Comparison of ENCODE assay signal across 9 cellular contexts in the genomic region with DNA sequence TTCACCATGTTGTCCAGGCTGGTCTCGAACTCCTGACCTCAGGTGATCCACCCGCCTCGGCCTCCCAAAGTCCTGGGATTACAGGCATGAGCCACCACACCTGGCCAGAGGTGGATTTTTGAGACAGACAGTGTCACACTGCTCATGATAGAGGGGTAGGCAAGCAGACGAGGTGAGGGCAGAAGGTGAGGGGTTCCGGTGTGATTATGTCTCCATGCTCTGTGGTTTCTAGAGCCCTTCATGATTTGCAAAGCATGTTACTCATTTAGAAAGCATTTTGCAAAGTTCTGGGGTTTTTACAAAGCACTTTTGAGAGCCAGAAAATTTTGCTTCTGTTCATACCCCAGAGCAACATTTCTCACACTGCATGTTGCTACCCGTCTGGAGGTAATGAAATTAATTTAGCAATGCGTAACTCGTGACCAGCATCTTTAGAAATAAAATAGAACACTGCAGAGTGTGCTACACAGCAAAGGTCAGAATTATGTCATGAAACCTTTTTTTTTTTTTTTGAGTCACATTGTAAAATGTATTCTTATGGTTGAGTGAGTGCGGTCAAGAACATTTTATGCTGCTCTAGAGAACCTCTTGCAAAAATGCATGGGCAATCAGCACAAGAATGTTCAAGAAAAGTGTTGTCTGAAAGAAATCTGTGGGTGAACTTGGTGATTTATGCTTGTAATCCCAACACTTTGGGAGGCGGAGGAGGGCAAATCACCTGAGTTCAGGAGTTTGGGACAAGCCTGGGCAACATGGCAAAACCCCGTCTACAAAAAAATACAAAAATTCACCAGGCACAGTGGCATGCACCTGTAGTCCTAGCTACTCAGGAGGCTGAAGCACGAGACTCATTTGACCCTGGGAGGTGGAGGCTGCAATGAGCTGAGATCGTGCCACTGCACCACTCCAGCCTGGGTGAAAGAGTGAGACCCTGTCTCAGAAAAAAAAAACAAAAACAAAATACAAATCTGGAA. TPM values are rescaled to one million over a fixed set of nuclear protein-coding genes. Genes with fewer than 3 reads are reported as not detected.
A peak's percentile ranks its signal among the peaks of the same experiment; 100 is the strongest.
DNase-seq lines count a peak whose midpoint lies in the region; ATAC-seq and TF ChIP-seq lines count a peak whose summit lies in the region.
"Had no signal": no experiment of that assay in that cellular context is flagged by ENCODE, and none has a peak within 500 bp of the region (broad histone marks: within the 10 kb centered on the region; RNA-seq: fewer than 3 reads in every experiment).

No MANE protein-coding gene starts in this region.

- H3K4me1 Mint-ChIP-seq in CD4-positive, alpha-beta memory T cell = peaks cover 23 to 63% (median 48%) of the 10 kb centered on the region in 4 donors

- peak overlapping the region in 6 of 7 donors; percentile 45 to 80 (median 65) for H3K27ac Mint-ChIP-seq in CD4-positive, alpha-beta memory T cell
- H3K27ac Mint-ChIP-seq: activated naive CD4-positive, alpha-beta T cell treated with anti-CD3 and anti-CD28 coated beads, Interleukin-2, amount 50 U/mL, for 24 hours had no signal

- H3K36me3 Mint-ChIP-seq in CD4-positive, alpha-beta memory T cell = no peaks in the 10 kb centered on the region
- H3K36me3 Mint-ChIP-seq: activated naive CD4-positive, alpha-beta T cell treated with anti-CD3 and anti-CD28 coated beads, Interleukin-2, amount 50 U/mL, for 24 hours had no signal

- H3K36me3 ChIP-seq in CD4-positive, alpha-beta memory T cell (ENCODE audit: insufficient read depth, low read length) = no peaks in the 10 kb centered on the region
- H3K36me3 ChIP-seq in adipocyte (ENCODE audit: control insufficient read depth, insufficient read depth, low read length, severe bottlenecking) (no peaks in the 10 kb centered on the region), thyroid gland (no peaks in the 10 kb centered on the region)

- ATAC-seq in GM19395 (IDR thresholded peaks at IDR 0.05; ENCODE audit: unreplicated experiment) = peak; percentile 71
- peak; percentile 72 for ATAC-seq in HG03378 (IDR thresholded peaks at IDR 0.05; ENCODE audit: unreplicated experiment)
- ATAC-seq in Right ventricle myocardium inferior = no peak

- peak overlapping the region in 7 of 8 donors; percentile 11 to 82 (median 50) for H3K4me3 Mint-ChIP-seq in CD4-positive, alpha-beta memory T cell
- H3K4me3 Mint-ChIP-seq: activated naive CD4-positive, alpha-beta T cell treated with anti-CD3 and anti-CD28 coated beads, Interleukin-2, amount 50 U/mL, for 24 hours had no signal

- peak overlapping the region; percentile 5 to 19 for H3K4me3 ChIP-seq in CD4-positive, alpha-beta memory T cell (ENCODE audit: low read length in 2 of 2)
- H3K4me3 ChIP-seq in adipocyte (ENCODE audit: low read length) (no peak overlapping the region), thyroid gland (replicated peaks in 1 of 3) (no peak overlapping the region)

- no peak overlapping the region for H3K9ac ChIP-seq in adipocyte (ENCODE audit: low read length)

- H3K4me1 ChIP-seq in CD4-positive, alpha-beta memory T cell (ENCODE audit: insufficient read depth, low read length) = peaks cover 43% of the 10 kb centered on the region
- H3K4me1 ChIP-seq in adipocyte (ENCODE audit: control insufficient read depth, insufficient read depth, low read length) (peaks cover 9% of the 10 kb centered on the region), thyroid gland (peaks cover 5 to 9% of the 10 kb centered on the region in 2 donors)

- no peak for TF ChIP-seq POLR2A in thyroid gland (IDR thresholded peaks at IDR 0.05)

- TF ChIP-seq CTCF in thyroid gland (IDR thresholded peaks at IDR 0.05) = no peak

- H3K27me3 ChIP-seq in CD4-positive, alpha-beta memory T cell (ENCODE audit: insufficient read depth, low read length) = no peaks in the 10 kb centered on the region
- H3K27me3 ChIP-seq in adipocyte (replicated peaks; ENCODE audit: control insufficient read depth, insufficient read depth, low read length) (peaks cover 32% of the 10 kb centered on the region), thyroid gland (no peaks in the 10 kb centered on the region)

- DNase-seq in CD4-positive, alpha-beta memory T cell = peak; percentile 44 to 76 (median 47)
- DNase-seq in adipocyte (ENCODE audit: low read depth) (peak; percentile 47), thyroid gland (peak; percentile 22 to 31), SHP77 treated with DMSO at 0.1 percent for 48 hours (lab: John Stamatoyannopoulos, UW) (no peak), NCI-H128 (lab: John Stamatoyannopoulos, UW; ENCODE audit: unreplicated experiment) (no peak), Right ventricle myocardium inferior (ENCODE audit: missing footprints) (no peak)

- 46 to 55% methylated on average over 11 to 13 of the region's 13 CpGs for WGBS in thyroid gland, 2 donors

- no peaks in the 10 kb centered on the region for H3K9me3 ChIP-seq in CD4-positive, alpha-beta memory T cell (ENCODE audit: control insufficient read depth in 1 of 2, low read length in 2 of 2)
- H3K9me3 ChIP-seq in adipocyte (ENCODE audit: control insufficient read depth, low read length) (no peaks in the 10 kb centered on the region), thyroid gland (no peaks in the 10 kb centered on the region)

- peaks cover 0 to 3% of the 10 kb centered on the region in 2 donors for H3K27me3 Mint-ChIP-seq in CD4-positive, alpha-beta memory T cell

- H3K9me3 Mint-ChIP-seq in CD4-positive, alpha-beta memory T cell = no peaks in the 10 kb centered on the region
- H3K9me3 Mint-ChIP-seq: activated naive CD4-positive, alpha-beta T cell treated with anti-CD3 and anti-CD28 coated beads, Interleukin-2, amount 50 U/mL, for 24 hours had no signal

- POLR2A ChIA-PET in CD4-positive, alpha-beta memory T cell (lab: Charles Lee; ENCODE audit: partially characterized antibody) = interaction anchor here (0.6 kb wide), 1 partner anchor 1211 kb away, joined by 3 read pairs; no protein-coding TSS in a partner anchor

- intact Hi-C loops in CD4-positive, alpha-beta memory T cell (cut with micrococcal nuclease) = loop anchor here (5.0 kb wide), 2 partner anchors 42 to 78 kb away; no protein-coding TSS in a partner anchor
- intact Hi-C loops in thyroid gland (cut with DNase I) = no loop called here
- intact Hi-C loops in Right ventricle myocardium inferior (cut with DNase I) = no loop called here

- H3K27ac ChIP-seq in CD4-positive, alpha-beta memory T cell (ENCODE audit: low read depth, low read length) = no peak overlapping the region
- H3K27ac ChIP-seq in thyroid gland = peak overlapping the region; percentile 38 to 80 (median 56)

- CTCF ChIA-PET in CD4-positive, alpha-beta memory T cell (lab: Charles Lee; ENCODE audit: partially characterized antibody) = interaction anchor here (0.7 to 0.8 kb wide), 2 partner anchors 54 to 359 kb away, joined by 3 read pairs; no protein-coding TSS in a partner anchor

RNA-seq across cellular contexts. Expression of a gene that starts 58.0 kb away (rescaled TPM):
- total RNA-seq in CD4-positive, alpha-beta memory T cell = 100 to 1,000 TPM; 346 to 361 TPM
- 100 to 1,000 TPM; 142 to 177 TPM for polyA plus RNA-seq in CD4-positive, alpha-beta memory T cell
- 1 to 10 TPM in 3 of 4 donors, under 1 TPM in 1; 0.83 to 9.7 (median 2.2) TPM for total RNA-seq in thyroid gland
- 3.1 TPM for total RNA-seq in Right ventricle myocardium inferior

RNA-seq across cellular contexts. Expression of a gene that starts 59.3 kb away (rescaled TPM):
- 100 to 1,000 TPM; 320 to 340 TPM for total RNA-seq in CD4-positive, alpha-beta memory T cell
- 100 to 1,000 TPM; 364 to 424 TPM for polyA plus RNA-seq in CD4-positive, alpha-beta memory T cell
- total RNA-seq in thyroid gland (100 to 1,000 TPM; 205 to 504 (median 440) TPM), Right ventricle myocardium inferior (660 TPM)

Comparison
In these comparisons a context has a peak if more than half of its experiments do, and no peak if none do; other contexts are left out.
1. DNase-seq: peak in CD4-positive, alpha-beta memory T cell (5 of 5), adipocyte (single experiment) and thyroid gland (2 of 2); none in SHP77 treated with DMSO at 0.1 percent for 48 hours (single experiment), NCI-H128 (single experiment) and Right ventricle myocardium inferior (single experiment).
2. H3K4me3 ChIP-seq: peak in CD4-positive, alpha-beta memory T cell (2 of 2); none in adipocyte (single experiment) and thyroid gland (0 of 3).
3. RNA of a gene that starts 58.0 kb away (total RNA-seq): 346 to 361 TPM in CD4-positive, alpha-beta memory T cell; 3.1 TPM in Right ventricle myocardium inferior (single experiment) and 0.83 to 9.7 TPM in thyroid gland; every median in the first group is over 10 times any median in the second.